10 cellular contexts compared by ENCODE assay signal in the genomic region with DNA sequence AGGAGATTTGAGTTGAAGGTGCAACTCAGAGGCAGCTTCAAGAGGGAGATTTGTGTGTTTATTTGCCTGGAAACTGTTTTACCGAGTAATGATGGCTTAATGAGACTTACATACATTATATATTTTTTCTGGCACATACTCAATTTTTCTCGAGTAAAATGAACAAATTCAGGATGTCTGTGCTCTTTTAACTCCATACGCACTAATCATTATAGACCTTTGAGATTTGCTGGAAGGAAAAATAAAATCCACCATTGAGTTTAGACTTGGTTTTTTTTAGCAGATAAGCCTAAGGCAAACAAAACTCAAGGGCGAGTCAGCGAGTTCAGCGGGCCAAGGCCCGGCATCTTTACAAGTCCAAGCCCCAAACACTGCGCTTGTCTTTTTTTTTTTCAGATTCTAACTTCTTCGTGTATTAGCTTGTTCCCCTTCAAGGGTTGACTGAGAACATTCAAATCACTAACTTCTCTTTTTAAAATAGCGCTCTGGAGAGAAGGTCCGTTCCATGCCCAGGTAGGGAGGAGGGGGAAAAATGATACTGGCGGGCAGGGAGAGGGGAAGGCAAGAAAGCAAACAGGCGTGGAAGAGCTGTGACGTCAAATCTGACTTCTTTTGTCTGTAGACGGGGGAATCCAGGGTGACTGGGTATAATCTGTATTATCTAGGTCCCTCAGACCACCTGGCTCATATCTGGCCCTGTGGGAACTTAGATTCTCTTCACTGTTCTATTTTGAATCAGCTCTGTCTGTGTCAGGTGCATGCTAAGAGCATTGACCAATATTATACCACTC.
DNase-seq lines count a peak whose midpoint lies in the region; ATAC-seq, FAIRE-seq and TF ChIP-seq lines count a peak whose summit lies in the region.
"Had no signal": no experiment of that assay in that cellular context is flagged by ENCODE, and none has a peak within 500 bp of the region (broad histone marks: within the 10 kb centered on the region; RNA-seq: fewer than 3 reads in every experiment).

No MANE protein-coding gene starts in this region.

- peak; percentile 43 for DNase-seq in ELR (ENCODE audit: low read depth)
- DNase-seq in NCI-H226, result peak; percentile 31
- peak; percentile 29 for DNase-seq in bronchial epithelial cell (ENCODE audit: low read depth)
- no peak for DNase-seq in psoas muscle
- DNase-seq in heart right ventricle, result no peak
- no peak for DNase-seq in NCI-H2081 (lab: John Stamatoyannopoulos, UW)
- no peak for DNase-seq in caudate nucleus (lab: John Stamatoyannopoulos, UW)
- DNase-seq in stimulated activated CD4-positive, alpha-beta T cell treated with anti-CD3 and anti-CD28 coated beads, Interleukin-12 subunit alpha, Interleukin-12 subunit beta, amount 100 ng/mL, for 4 hours, result no peak
- DNase-seq: activated CD8-positive, alpha-beta T cell treated with anti-CD3 and anti-CD28 coated beads for 36 hours; activated naive CD8-positive, alpha-beta T cell treated with anti-CD3 and anti-CD28 coated beads, Interleukin-2, amount 50 U/mL, for 24 hours had no signal

- H3K36me3 ChIP-seq in bronchial epithelial cell (ENCODE audit: control insufficient read depth, insufficient read depth, low read length), result no peaks in the 10 kb centered on the region
- H3K36me3 ChIP-seq in psoas muscle (ENCODE audit: insufficient read depth in 1 of 2, low read depth in 1 of 2), result peaks cover 0 to 3% of the 10 kb centered on the region in 2 donors
- peaks cover 0 to 7% (median 0%) of the 10 kb centered on the region in 9 donors for H3K36me3 ChIP-seq in heart right ventricle

- peak in 1 of 4 donors; percentile 59 for ATAC-seq in psoas muscle
- no peak for ATAC-seq in heart right ventricle
- ATAC-seq: activated CD8-positive, alpha-beta T cell treated with anti-CD3 and anti-CD28 coated beads for 36 hours; activated naive CD8-positive, alpha-beta T cell treated with anti-CD3 and anti-CD28 coated beads, Interleukin-2, amount 50 U/mL, for 24 hours had no signal

- 59 to 73% (median 66%) methylated on average over 15 of the region's 15 CpGs for WGBS in psoas muscle, 3 donors
- WGBS in heart right ventricle, 2 donors, result 71 to 73% methylated on average over 15 of the region's 15 CpGs

- FAIRE-seq in bronchial epithelial cell (lab: Jason Lieb, UNC), result no peak

- H3K9me3 ChIP-seq in psoas muscle, result no peaks in the 10 kb centered on the region
- no peaks in the 10 kb centered on the region for H3K9me3 ChIP-seq in heart right ventricle

- intact Hi-C loops in psoas muscle (cut with DNase I), result no loop called here
- intact Hi-C loops in heart right ventricle (cut with DNase I), result no loop called here

- H3K27me3 ChIP-seq in bronchial epithelial cell (ENCODE audit: control insufficient read depth, insufficient read depth, low read length) (no peaks in the 10 kb centered on the region), psoas muscle (ENCODE audit: insufficient read depth in 3 of 3, low read length in 2 of 3) (no peaks in the 10 kb centered on the region), heart right ventricle (no peaks in the 10 kb centered on the region)

- peak overlapping the region; percentile 94 for H3K27ac ChIP-seq in psoas muscle
- no peak overlapping the region for H3K27ac ChIP-seq in heart right ventricle
- H3K27ac ChIP-seq in caudate nucleus (ENCODE audit: low read depth, low read length), result no peak overlapping the region

- no peak for TF ChIP-seq CTCF in bronchial epithelial cell (IDR thresholded peaks at IDR 0.05; ENCODE audit: insufficient read depth, low read length, severe bottlenecking)
- TF ChIP-seq CTCF in psoas muscle (IDR thresholded peaks at IDR 0.05), result no peak
- TF ChIP-seq CTCF in heart right ventricle (IDR thresholded peaks at IDR 0.05), result no peak

- H3K4me1 ChIP-seq in psoas muscle (peaks cover 56% of the 10 kb centered on the region), heart right ventricle (peaks cover 0 to 18% (median 6%) of the 10 kb centered on the region in 9 donors)

- no peak overlapping the region for H3K4me3 ChIP-seq in bronchial epithelial cell (ENCODE audit: low read depth, low read length)
- peak overlapping the region; percentile 31 for H3K4me3 ChIP-seq in psoas muscle
- H3K4me3 ChIP-seq in heart right ventricle, result no peak overlapping the region

Comparison
In these comparisons a context has a peak if more than half of its experiments do, and no peak if none do; other contexts are left out.
1. DNase-seq: peak in ELR (single experiment), NCI-H226 (single experiment) and bronchial epithelial cell (single experiment); none in psoas muscle (0 of 2), heart right ventricle (0 of 2), NCI-H2081 (0 of 2), caudate nucleus (0 of 61) and stimulated activated CD4-positive, alpha-beta T cell treated with anti-CD3 and anti-CD28 coated beads, Interleukin-12 subunit alpha, Interleukin-12 subunit beta, amount 100 ng/mL, for 4 hours (single experiment).